ENCODE assay signal across 31 cellular contexts in the genomic region with DNA sequence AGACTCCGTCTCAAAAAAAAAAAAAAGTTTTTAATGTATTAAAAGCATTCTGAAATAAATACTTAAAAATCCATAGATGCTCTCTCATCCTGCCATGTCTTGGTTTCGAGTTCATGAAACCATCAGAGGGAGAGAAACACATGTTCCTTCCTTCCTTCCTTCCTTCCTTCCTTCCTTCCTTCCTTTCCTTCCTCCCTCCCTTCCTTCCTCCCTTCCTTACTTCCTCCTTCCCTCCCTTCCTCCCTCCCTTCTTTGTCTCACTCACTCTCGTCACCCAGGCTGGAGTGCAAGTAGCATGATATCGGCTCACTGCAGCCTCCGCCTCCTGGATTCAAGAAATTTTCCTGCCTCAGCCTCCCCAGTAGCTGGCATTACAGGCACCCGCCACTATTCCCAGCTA.
"Had no signal": no experiment of that assay in that cellular context is flagged by ENCODE, and none has a peak within 500 bp of the region (broad histone marks: within the 10 kb centered on the region; RNA-seq: fewer than 3 reads in every experiment).

No MANE protein-coding gene starts in this region.

- ATAC-seq: activated CD4-positive, CD25-positive, alpha-beta regulatory T cell treated with anti-CD3 and anti-CD28 coated beads, Interleukin-2, amount 50 U/mL, for 24 hours; activated CD8-positive, alpha-beta memory T cell treated with anti-CD3 and anti-CD28 coated beads, Interleukin-2, amount 10 ng/mL, durations not matched to agents 7 days and 5 days; activated CD8-positive, alpha-beta T cell treated with anti-CD3 and anti-CD28 coated beads, Interleukin-2, amount 10 ng/mL, durations not matched to agents 7 days and 5 days; T-helper 17 cell had no signal

- H3K4me3 ChIP-seq: coronary artery, dorsolateral prefrontal cortex had no signal

- H3K4me1 Mint-ChIP-seq: activated B cell treated with CpG ODN at 0.5 μM for 24 hours; activated CD8-positive, alpha-beta memory T cell treated with anti-CD3 and anti-CD28 coated beads, Interleukin-2, amount 10 ng/mL, durations not matched to agents 7 days and 5 days; central memory CD8-positive, alpha-beta T cell had no signal

- H3K9me3 Mint-ChIP-seq: activated B cell treated with CpG ODN at 0.5 μM for 24 hours; activated T-helper 1 cell treated with anti-CD3 and anti-CD28 coated beads, Interleukin-12 subunit alpha, Interleukin-12 subunit beta, Interleukin-2, Interleukin-4 antibody, amounts not matched to agents 30 ng/mL and 10 ng/mL and 1 ng/mL, durations not matched to agents 14 hours and 24 hours and 36 hours; activated T-helper 2 cell treated with anti-CD3 and anti-CD28 coated beads, Interferon-gamma antibody, Interleukin-2, Interleukin-4, amounts not matched to agents 10 μg/mL and 5 μg/mL and 100 μg/mL, durations not matched to agents 14 hours and 24 hours and 36 hours; central memory CD8-positive, alpha-beta T cell; dendritic cell treated with granulocyte-macrophage colony-stimulating factor and Interleukin-4, amounts not matched to agents 40 ng/mL and 50 ng/mL, for 4 days; T-helper 2 cell treated with Interferon-gamma antibody and Interleukin-4, amounts not matched to agents 5 μg/mL and 100 μg/mL, for 36 hours had no signal

- H3K27me3 ChIP-seq: brain microvascular endothelial cell, dorsolateral prefrontal cortex had no signal

- H3K27me3 Mint-ChIP-seq: activated B cell treated with CpG ODN at 0.5 μM for 24 hours; activated CD8-positive, alpha-beta memory T cell treated with anti-CD3 and anti-CD28 coated beads, Interleukin-2, amount 10 ng/mL, durations not matched to agents 7 days and 5 days; activated naive CD8-positive, alpha-beta T cell; central memory CD8-positive, alpha-beta T cell; dendritic cell treated with granulocyte-macrophage colony-stimulating factor and Interleukin-4, amounts not matched to agents 40 ng/mL and 50 ng/mL, for 4 days; T-helper 17 cell had no signal

- H3K27ac Mint-ChIP-seq: activated B cell treated with CpG ODN at 0.5 μM for 24 hours; activated CD8-positive, alpha-beta memory T cell treated with anti-CD3 and anti-CD28 coated beads, Interleukin-2, amount 10 ng/mL, durations not matched to agents 7 days and 5 days; activated CD8-positive, alpha-beta T cell treated with anti-CD3 and anti-CD28 coated beads, Interleukin-2, amount 10 ng/mL, durations not matched to agents 7 days and 5 days; activated naive CD4-positive, alpha-beta T cell treated with anti-CD3 and anti-CD28 coated beads for 36 hours; activated naive CD8-positive, alpha-beta T cell; activated T-helper 1 cell treated with anti-CD3 and anti-CD28 coated beads, Interleukin-12 subunit alpha, Interleukin-12 subunit beta, Interleukin-2, Interleukin-4 antibody, amounts not matched to agents 30 ng/mL and 10 ng/mL and 1 ng/mL, durations not matched to agents 14 hours and 24 hours and 36 hours; activated T-helper 2 cell treated with anti-CD3 and anti-CD28 coated beads, Interferon-gamma antibody, Interleukin-2, Interleukin-4, amounts not matched to agents 10 μg/mL and 5 μg/mL and 100 μg/mL, durations not matched to agents 14 hours and 24 hours and 36 hours; dendritic cell treated with granulocyte-macrophage colony-stimulating factor and Interleukin-4, amounts not matched to agents 40 ng/mL and 50 ng/mL, for 4 days; T-helper 17 cell; T-helper 2 cell treated with Interferon-gamma antibody and Interleukin-4, amounts not matched to agents 5 μg/mL and 100 μg/mL, for 36 hours had no signal

- H3K4me3 Mint-ChIP-seq: activated B cell treated with CpG ODN at 0.5 μM for 24 hours; activated CD8-positive, alpha-beta memory T cell treated with anti-CD3 and anti-CD28 coated beads, Interleukin-2, amount 10 ng/mL, durations not matched to agents 7 days and 5 days; activated CD8-positive, alpha-beta T cell treated with anti-CD3 and anti-CD28 coated beads, Interleukin-2, amount 10 ng/mL, durations not matched to agents 7 days and 5 days; activated naive CD4-positive, alpha-beta T cell treated with anti-CD3 and anti-CD28 coated beads for 36 hours; activated naive CD8-positive, alpha-beta T cell; activated T-helper 1 cell treated with anti-CD3 and anti-CD28 coated beads, Interleukin-12 subunit alpha, Interleukin-12 subunit beta, Interleukin-2, Interleukin-4 antibody, amounts not matched to agents 30 ng/mL and 10 ng/mL and 1 ng/mL, durations not matched to agents 14 hours and 24 hours and 36 hours; central memory CD8-positive, alpha-beta T cell; dendritic cell treated with granulocyte-macrophage colony-stimulating factor and Interleukin-4, amounts not matched to agents 40 ng/mL and 50 ng/mL, for 4 days; T-helper 17 cell; T-helper 2 cell treated with Interferon-gamma antibody and Interleukin-4, amounts not matched to agents 5 μg/mL and 100 μg/mL, for 36 hours had no signal

- DNase-seq: activated B cell treated with CpG ODN at 0.5 μM for 24 hours; activated CD4-positive, alpha-beta T cell treated with anti-CD3 and anti-CD28 coated beads for 48 hours; activated CD4-positive, alpha-beta T cell treated with anti-CD3 and anti-CD28 coated beads, Interleukin-2, amount 50 U/mL, for 1 hour; activated CD4-positive, alpha-beta T cell treated with anti-CD3 and anti-CD28 coated beads, Interleukin-2, amount 50 U/mL, for 48 hours; activated CD8-positive, alpha-beta memory T cell treated with anti-CD3 and anti-CD28 coated beads, Interleukin-2, amount 10 ng/mL, durations not matched to agents 7 days and 5 days; activated CD8-positive, alpha-beta memory T cell treated with anti-CD3 and anti-CD28 coated beads, Interleukin-2, amount 50 U/mL, for 4 hours; activated CD8-positive, alpha-beta T cell treated with anti-CD3 and anti-CD28 coated beads, Interleukin-2, amount 10 ng/mL, durations not matched to agents 7 days and 5 days; activated effector memory CD4-positive, alpha-beta T cell treated with anti-CD3 and anti-CD28 coated beads, Interleukin-2, amount 50 U/mL, for 16 hours; activated naive CD4-positive, alpha-beta T cell treated with anti-CD3 and anti-CD28 coated beads for 36 hours; activated T-cell treated with anti-CD3 and anti-CD28 coated beads, Interleukin-2, amount 50 U/mL, for 1 hour; activated T-cell treated with anti-CD3 and anti-CD28 coated beads, Interleukin-2, amount 50 U/mL, for 48 hours; amniotic stem cell; anterior cingulate cortex; brain microvascular endothelial cell; dorsolateral prefrontal cortex; effector memory CD4-positive, alpha-beta T cell; foreskin fibroblast; head of caudate nucleus; T-helper 1 cell; T-helper 17 cell; T1000; WERI-Rb-1 had no signal

- H3K27ac ChIP-seq: brain microvascular endothelial cell, coronary artery, dorsolateral prefrontal cortex, epithelial cell of prostate, WERI-Rb-1 had no signal

- H3K36me3 ChIP-seq: brain microvascular endothelial cell, WERI-Rb-1 had no signal
